8 cellular contexts compared by ENCODE assay signal in the genomic region with DNA sequence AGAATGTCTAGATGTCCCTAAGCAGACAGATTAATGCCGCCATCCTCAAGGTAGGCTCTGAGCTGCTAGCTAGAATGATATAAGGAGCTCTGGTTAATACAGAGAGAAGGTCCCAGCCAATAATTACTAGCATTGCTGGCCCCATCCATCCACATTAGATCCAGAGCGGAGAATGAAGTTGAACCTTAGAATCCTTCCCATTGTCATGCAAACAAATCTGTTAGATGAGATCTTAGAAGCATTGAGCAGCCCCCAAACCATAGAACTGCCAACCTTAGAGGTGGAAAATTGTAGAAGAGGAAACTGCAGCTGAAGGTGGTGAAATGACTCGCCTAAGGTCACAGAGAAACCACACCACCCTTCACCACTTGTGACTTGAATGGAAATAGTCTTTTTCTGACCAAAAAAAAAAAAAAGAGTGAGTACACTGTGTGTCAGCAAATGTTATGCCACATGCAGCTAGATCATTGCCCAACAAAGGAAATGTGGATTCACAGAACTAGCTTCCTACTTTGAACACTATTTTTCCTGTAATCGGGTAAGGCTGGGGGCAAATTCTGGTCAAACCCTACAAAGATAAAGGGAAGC.
DNase-seq lines count a peak whose midpoint lies in the region; ATAC-seq and TF ChIP-seq lines count a peak whose summit lies in the region.

No MANE protein-coding gene starts in this region.

- TF ChIP-seq CTCF in GM10266 (IDR thresholded peaks at IDR 0.05; ENCODE audit: control insufficient read depth, insufficient read depth, low read depth, missing control alignments) (no peak), astrocyte of the spinal cord (IDR thresholded peaks at IDR 0.05; ENCODE audit: low read depth, low read length) (no peak)

- ATAC-seq in GM21528 (IDR thresholded peaks at IDR 0.05; ENCODE audit: low FRiP score, unreplicated experiment), result peak; percentile 74

- peak overlapping the region in 14 of 21 experiments; percentile 26 to 81 (median 54) for H3K27ac ChIP-seq in skin epidermis

- in situ Hi-C loops in KBM-7 (cut with MboI; ENCODE audit: low pct_unique_long_range_greater_than_20kb, low sequenced_read_pairs), result no loop called here
- in situ Hi-C loops in astrocyte of the spinal cord (cut with HindIII; ENCODE audit: low sequenced_read_pairs), result no loop called here
- in situ Hi-C loops in HAP-1 (cut with MboI; ENCODE audit: low sequenced_read_pairs), result loop anchor here (10.0 kb wide), 1 partner anchor 249 kb away; a partner anchor contains a TSS

- peaks cover 5% of the 10 kb centered on the region; the same call in 1 of the 2 replicates for H3K9me3 ChIP-seq in HAP-1

- H3K36me3 ChIP-seq in HAP-1 (replicated peaks), result no peaks in the 10 kb centered on the region

- H3K4me1 ChIP-seq in HAP-1, result peaks cover 18% of the 10 kb centered on the region

- peaks cover 8% of the 10 kb centered on the region for H3K27me3 ChIP-seq in HAP-1 (ENCODE audit: low read depth)

- DNase-seq in GM10266 (ENCODE audit: extremely low spot score) (peak; percentile 41), KBM-7 (peak; percentile 57), astrocyte of the spinal cord (ENCODE audit: low read depth, low spot score) (peak; percentile 35), NCI-H1105 treated with DMSO at 0.1 percent for 48 hours (lab: John Stamatoyannopoulos, UW) (no peak), NCI-H82 (lab: John Stamatoyannopoulos, UW) (no peak), HAP-1 (ENCODE audit: low spot score in 2 of 2) (no peak)

- no peak overlapping the region for H3K4me3 ChIP-seq in astrocyte of the spinal cord (ENCODE audit: low read depth, low read length)
- H3K4me3 ChIP-seq in skin epidermis, result no peak overlapping the region
- H3K4me3 ChIP-seq in HAP-1, result no peak overlapping the region

Comparison
In these comparisons a context has a peak if more than half of its experiments do, and no peak if none do; other contexts are left out.
1. DNase-seq: peak in GM10266 (single experiment), KBM-7 (single experiment) and astrocyte of the spinal cord (single experiment); none in NCI-H1105 treated with DMSO at 0.1 percent for 48 hours (single experiment), NCI-H82 (single experiment) and HAP-1 (0 of 2).